10 cellular contexts compared by ENCODE assay signal in genomic region chr16:3998793-3999478, GRCh38.
DNase-seq lines count a peak whose midpoint lies in the region; TF ChIP-seq lines count a peak whose summit lies in the region.
"Had no signal": no experiment of that assay in that cellular context is flagged by ENCODE, and none has a peak within 500 bp of the region (broad histone marks: within the 10 kb centered on the region; RNA-seq: fewer than 3 reads in every experiment).

No MANE protein-coding gene starts in this region.

- H3K27ac ChIP-seq in fibroblast of lung (ENCODE audit: insufficient read depth, low read length): peak overlapping the region; percentile 77
- H3K27ac ChIP-seq: C4-2B had no signal

- no peaks in the 10 kb centered on the region for H3K36me3 ChIP-seq in fibroblast of lung (ENCODE audit: control insufficient read depth, insufficient read depth, low read length)

- H3K4me1 Mint-ChIP-seq in nephron progenitor cell: peaks cover 35% of the 10 kb centered on the region

- peak; percentile 49 for DNase-seq in AG08395 (ENCODE audit: low spot score)
- DNase-seq in NCI-H446 treated with DMSO at 0.1 percent for 48 hours (lab: John Stamatoyannopoulos, UW): peak; percentile 14
- peak; percentile 48 to 79 for DNase-seq in fibroblast of lung (ENCODE audit: low read depth in 2 of 2)
- DNase-seq in nephron progenitor cell: no peak
- DNase-seq in DMS53 (lab: John Stamatoyannopoulos, UW): no peak
- DNase-seq in globus pallidus (ENCODE audit: low spot score): no peak
- DNase-seq in CD1c-positive myeloid dendritic cell (ENCODE audit: extremely low spot score): no peak
- DNase-seq in NCI-H774 (lab: John Stamatoyannopoulos, UW): no peak
- DNase-seq: NCI-H526 had no signal

- peaks cover 8% of the 10 kb centered on the region for H3K27me3 Mint-ChIP-seq in nephron progenitor cell (ENCODE audit: low read depth, poor library complexity)

- peak overlapping the region; percentile 45 for H3K9ac ChIP-seq in fibroblast of lung (ENCODE audit: insufficient read depth, low read length)

- H3K4me1 ChIP-seq in fibroblast of lung (ENCODE audit: control insufficient read depth, extremely low read depth, insufficient read depth, low read length): peaks cover 19% of the 10 kb centered on the region

- H3K27me3 ChIP-seq in fibroblast of lung (ENCODE audit: control insufficient read depth, insufficient read depth, low read length): no peaks in the 10 kb centered on the region

- H2AFZ ChIP-seq in fibroblast of lung (ENCODE audit: low read length): no peak overlapping the region

- TF ChIP-seq CTCF in fibroblast of lung (conservative IDR thresholded peaks at IDR 0.05 in 1 of 2, IDR thresholded peaks at IDR 0.05 in 1 of 2; ENCODE audit: low read depth in 1 of 2, low read length in 2 of 2): no peak
- TF ChIP-seq CTCF in nephron progenitor cell (IDR thresholded peaks at IDR 0.05): no peak

- H3K36me3 Mint-ChIP-seq in nephron progenitor cell (ENCODE audit: low read depth): no peaks in the 10 kb centered on the region

- H3K79me2 ChIP-seq in fibroblast of lung (ENCODE audit: control insufficient read depth, insufficient read depth, low read length): no peaks in the 10 kb centered on the region

- H3K4me3 ChIP-seq in fibroblast of lung (replicated peaks in 1 of 4; ENCODE audit: control extremely low read depth in 1 of 4, insufficient read depth in 1 of 4, low read depth in 3 of 4, low read length in 4 of 4): peak overlapping the region in 2 of 4 experiments; percentile 1 to 27

- H3K9me3 ChIP-seq in fibroblast of lung (ENCODE audit: control insufficient read depth, insufficient read depth, low read depth, low read length): no peaks in the 10 kb centered on the region

- H3K27ac Mint-ChIP-seq in nephron progenitor cell: peak overlapping the region; percentile 66

- peak overlapping the region; percentile 72 for H3K4me2 ChIP-seq in fibroblast of lung (ENCODE audit: extremely low read depth, insufficient read depth, low read length)

- H3K9me3 Mint-ChIP-seq in nephron progenitor cell: no peaks in the 10 kb centered on the region

- H4K20me1 ChIP-seq in fibroblast of lung (ENCODE audit: control insufficient read depth, extremely low read depth, insufficient read depth, low read length): no peaks in the 10 kb centered on the region

- H3K4me3 Mint-ChIP-seq in nephron progenitor cell: no peak overlapping the region

Comparison
In these comparisons a context has a peak if more than half of its experiments do, and no peak if none do; other contexts are left out.
1. DNase-seq: peak in AG08395 (single experiment), NCI-H446 treated with DMSO at 0.1 percent for 48 hours (single experiment) and fibroblast of lung (2 of 2); none in nephron progenitor cell (single experiment), DMS53 (single experiment), globus pallidus (single experiment), CD1c-positive myeloid dendritic cell (single experiment) and NCI-H774 (single experiment).